19 cellular contexts compared by ENCODE assay signal in genomic region chr2:159053186-159054031, GRCh38.
DNase-seq lines count a peak whose midpoint lies in the region; ATAC-seq and TF ChIP-seq lines count a peak whose summit lies in the region.
"Had no signal": no experiment of that assay in that cellular context is flagged by ENCODE, and none has a peak within 500 bp of the region (broad histone marks: within the 10 kb centered on the region; RNA-seq: fewer than 3 reads in every experiment).

No MANE protein-coding gene starts in this region.

- peaks cover 76% of the 10 kb centered on the region for H3K4me1 Mint-ChIP-seq in mesothelial cell of epicardium
- H3K4me1 Mint-ChIP-seq: immature natural killer cell; stimulated activated memory B cell treated with anti-CD40 and anti-IgM and Interleukin-4, amounts not matched to agents 10 μg/mL and 1 μg/mL and 100 μg/mL, for 72 hours had no signal

- DNase-seq in AG08395 (ENCODE audit: low spot score) (peak; percentile 59), SJSA1 (ENCODE audit: low read depth in 1 of 2, low spot score in 2 of 2) (peak; percentile 55 to 81), dermis microvascular lymphatic vessel endothelial cell (ENCODE audit: low read depth in 2 of 2) (peak; percentile 77 to 96), mesothelial cell of epicardium (ENCODE audit: low spot score in 2 of 2, unreplicated experiment in 2 of 2) (no peak), NK-92 (lab: John Stamatoyannopoulos, UW; ENCODE audit: unreplicated experiment) (no peak), occipital lobe (lab: John Stamatoyannopoulos, UW) (no peak), NCI-H1105 treated with DMSO at 0.1 percent for 48 hours (lab: John Stamatoyannopoulos, UW) (no peak), left lobe of liver (ENCODE audit: low spot score) (no peak)
- DNase-seq: activated CD4-positive, CD25-positive, alpha-beta regulatory T cell treated with anti-CD3 and anti-CD28 coated beads, Interleukin-2, amount 50 U/mL, for 72 hours; activated naive CD4-positive, alpha-beta T cell treated with anti-CD3 and anti-CD28 coated beads for 36 hours; DMS 273 treated with DMSO at 0.1 percent for 48 hours; effector memory CD4-positive, alpha-beta T cell; immature natural killer cell; nucleus accumbens; Right ventricle myocardium superior; small intestine; upper lobe of left lung had no signal

- no peaks in the 10 kb centered on the region for H3K27me3 ChIP-seq in SJSA1 (replicated peaks)
- H3K27me3 ChIP-seq: upper lobe of left lung had no signal

- peak overlapping the region; percentile 93 for H3K27ac Mint-ChIP-seq in mesothelial cell of epicardium
- H3K27ac Mint-ChIP-seq: activated naive CD4-positive, alpha-beta T cell treated with anti-CD3 and anti-CD28 coated beads for 36 hours; IgD-negative memory B cell; immature natural killer cell; stimulated activated memory B cell treated with anti-CD40 and anti-IgM and Interleukin-4, amounts not matched to agents 10 μg/mL and 1 μg/mL and 100 μg/mL, for 72 hours had no signal

- H3K27ac ChIP-seq in SJSA1, result peak overlapping the region; percentile 60

- no peak overlapping the region for H3K4me3 ChIP-seq in SJSA1
- H3K4me3 ChIP-seq: upper lobe of left lung had no signal

- H3K4me3 Mint-ChIP-seq in mesothelial cell of epicardium, result no peak overlapping the region
- H3K4me3 Mint-ChIP-seq: activated naive CD4-positive, alpha-beta T cell treated with anti-CD3 and anti-CD28 coated beads for 36 hours; IgD-negative memory B cell; immature natural killer cell; stimulated activated memory B cell treated with anti-CD40 and anti-IgM and Interleukin-4, amounts not matched to agents 10 μg/mL and 1 μg/mL and 100 μg/mL, for 72 hours had no signal

- ATAC-seq in left lobe of liver, result no peak
- ATAC-seq: stimulated activated memory B cell treated with anti-CD40 and anti-IgM and Interleukin-4, amounts not matched to agents 10 μg/mL and 1 μg/mL and 100 μg/mL, for 72 hours had no signal

- no peaks in the 10 kb centered on the region for H3K27me3 Mint-ChIP-seq in mesothelial cell of epicardium (ENCODE audit: low read depth)
- H3K27me3 Mint-ChIP-seq: IgD-negative memory B cell had no signal

- H3K36me3 ChIP-seq in SJSA1, result no peaks in the 10 kb centered on the region
- H3K36me3 ChIP-seq: upper lobe of left lung had no signal

- H3K9me3 ChIP-seq in SJSA1 (replicated peaks), result no peaks in the 10 kb centered on the region
- H3K9me3 ChIP-seq: upper lobe of left lung had no signal

- H3K9me3 Mint-ChIP-seq in mesothelial cell of epicardium, result no peaks in the 10 kb centered on the region
- H3K9me3 Mint-ChIP-seq: activated naive CD4-positive, alpha-beta T cell treated with anti-CD3 and anti-CD28 coated beads for 36 hours; immature natural killer cell; stimulated activated memory B cell treated with anti-CD40 and anti-IgM and Interleukin-4, amounts not matched to agents 10 μg/mL and 1 μg/mL and 100 μg/mL, for 72 hours had no signal

- H3K36me3 Mint-ChIP-seq in mesothelial cell of epicardium, result peaks cover 7% of the 10 kb centered on the region
- H3K36me3 Mint-ChIP-seq: IgD-negative memory B cell; immature natural killer cell; stimulated activated memory B cell treated with anti-CD40 and anti-IgM and Interleukin-4, amounts not matched to agents 10 μg/mL and 1 μg/mL and 100 μg/mL, for 72 hours had no signal

- H3K4me1 ChIP-seq in SJSA1 (replicated peaks), result peaks cover 60% of the 10 kb centered on the region

- TF ChIP-seq CTCF in mesothelial cell of epicardium (IDR thresholded peaks at IDR 0.05; ENCODE audit: unreplicated experiment), result no peak

Comparison
In these comparisons a context has a peak if more than half of its experiments do, and no peak if none do; other contexts are left out.
1. DNase-seq: peak in AG08395 (single experiment), SJSA1 (2 of 2) and dermis microvascular lymphatic vessel endothelial cell (2 of 2); none in mesothelial cell of epicardium (0 of 2), NK-92 (single experiment), occipital lobe (single experiment), NCI-H1105 treated with DMSO at 0.1 percent for 48 hours (single experiment) and left lobe of liver (single experiment).